ENCODE assay signal across 24 cellular contexts in genomic region chr5:155897761-155898160, GRCh38.
DNase-seq lines count a peak whose midpoint lies in the region; FAIRE-seq and TF ChIP-seq lines count a peak whose summit lies in the region.
"Had no signal": no experiment of that assay in that cellular context is flagged by ENCODE, and none has a peak within 500 bp of the region (broad histone marks: within the 10 kb centered on the region; RNA-seq: fewer than 3 reads in every experiment).

No MANE protein-coding gene starts in this region.

- H3K9ac ChIP-seq in astrocyte (ENCODE audit: low read length): no peak overlapping the region

- DNase-seq in AG10803 (ENCODE audit: low read depth) (peak; percentile 96), GM04503 (ENCODE audit: low read depth) (peak; percentile 80), astrocyte (ENCODE audit: low read depth) (peak; percentile 40), osteoblast (ENCODE audit: insufficient read length, low spot score, missing footprints) (no peak), tibial nerve (ENCODE audit: low spot score in 2 of 2) (no peak), posterior vena cava (ENCODE audit: low spot score) (no peak), T-helper 2 cell (no peak), activated gamma-delta T cell treated with Interleukin-2 at 50 U/mL for 16 hours (no peak)
- DNase-seq: AML-193; C1 segment of cervical spinal cord; CD4-positive, alpha-beta memory T cell; COR-L47; DMS53; H7; Karpas-422; NCI-H1092; NCI-H1417 treated with DMSO at 0.1 percent for 48 hours; NCI-H1694 treated with DMSO at 0.1 percent for 48 hours; NCI-H2081; NCI-H524; NCI-H774 had no signal

- WGBS in tibial nerve, 2 donors: 80 to 82% methylated on average over 3 of the region's 3 CpGs

- no peaks in the 10 kb centered on the region for H3K79me2 ChIP-seq in astrocyte (ENCODE audit: insufficient read depth, low read length)
- no peaks in the 10 kb centered on the region for H3K79me2 ChIP-seq in osteoblast (ENCODE audit: insufficient read depth, low read length)

- H3K9me3 Mint-ChIP-seq in astrocyte (ENCODE audit: unreplicated experiment): no peaks in the 10 kb centered on the region

- no peak overlapping the region for H3K4me3 Mint-ChIP-seq in astrocyte (ENCODE audit: unreplicated experiment)
- H3K4me3 Mint-ChIP-seq: CD4-positive, alpha-beta memory T cell had no signal

- H3K36me3 Mint-ChIP-seq in astrocyte (ENCODE audit: low read depth, unreplicated experiment): no peaks in the 10 kb centered on the region
- H3K36me3 Mint-ChIP-seq: CD4-positive, alpha-beta memory T cell had no signal

- H3K4me1 Mint-ChIP-seq in astrocyte (ENCODE audit: low read depth, unreplicated experiment): peaks cover 19% of the 10 kb centered on the region
- H3K4me1 Mint-ChIP-seq: CD4-positive, alpha-beta memory T cell had no signal

- H3K9me3 ChIP-seq in astrocyte (ENCODE audit: insufficient read depth, low read depth, low read length) (no peaks in the 10 kb centered on the region), osteoblast (ENCODE audit: low read depth, low read length) (no peaks in the 10 kb centered on the region), tibial nerve (no peaks in the 10 kb centered on the region)
- H3K9me3 ChIP-seq: A549, SJSA1 had no signal

- no peak for FAIRE-seq in astrocyte (lab: Jason Lieb, UNC)
- FAIRE-seq: A549, GM19239 had no signal

- H3K36me3 ChIP-seq in astrocyte (ENCODE audit: insufficient read depth, low read length) (no peaks in the 10 kb centered on the region), osteoblast (ENCODE audit: insufficient read depth, low read length) (no peaks in the 10 kb centered on the region), tibial nerve (no peaks in the 10 kb centered on the region)
- H3K36me3 ChIP-seq: SJSA1 had no signal

- H3K27me3 ChIP-seq in astrocyte (ENCODE audit: insufficient read depth, low read length) (no peaks in the 10 kb centered on the region), osteoblast (ENCODE audit: insufficient read depth, low read length) (no peaks in the 10 kb centered on the region), tibial nerve (no peaks in the 10 kb centered on the region)
- H3K27me3 ChIP-seq: SJSA1 had no signal

- H3K4me3 ChIP-seq in AG10803 (ENCODE audit: low read length): no peak overlapping the region
- H3K4me3 ChIP-seq in astrocyte (ENCODE audit: insufficient read depth, low read depth, low read length): no peak overlapping the region
- H3K4me3 ChIP-seq in osteoblast (ENCODE audit: insufficient read depth, low read length): no peak overlapping the region
- no peak overlapping the region for H3K4me3 ChIP-seq in tibial nerve
- H3K4me3 ChIP-seq: A549, SJSA1 had no signal

- H3K4me1 ChIP-seq in astrocyte (ENCODE audit: insufficient read depth, low read length): no peaks in the 10 kb centered on the region
- H3K4me1 ChIP-seq in osteoblast (ENCODE audit: insufficient read depth, low read length): peaks cover 13% of the 10 kb centered on the region
- H3K4me1 ChIP-seq in tibial nerve: no peaks in the 10 kb centered on the region
- H3K4me1 ChIP-seq: A549, SJSA1 had no signal

- H3K27ac ChIP-seq in astrocyte (ENCODE audit: low read depth, low read length) (no peak overlapping the region), osteoblast (ENCODE audit: low read depth, low read length) (peak overlapping the region; percentile 39), tibial nerve (no peak overlapping the region)
- H3K27ac ChIP-seq: A549, SJSA1 had no signal

- no peak overlapping the region for H2AFZ ChIP-seq in astrocyte (ENCODE audit: low read depth, low read length)
- H2AFZ ChIP-seq in osteoblast (ENCODE audit: low read length): no peak overlapping the region

- TF ChIP-seq EP300 in tibial nerve (IDR thresholded peaks at IDR 0.05): no peak

- H3K4me2 ChIP-seq in astrocyte (ENCODE audit: low read length) (no peak overlapping the region), osteoblast (ENCODE audit: insufficient read depth, low read length) (no peak overlapping the region)
- H3K4me2 ChIP-seq: A549 had no signal

- no peaks in the 10 kb centered on the region for H4K20me1 ChIP-seq in astrocyte (ENCODE audit: insufficient read depth, low read length)
- H4K20me1 ChIP-seq in osteoblast (ENCODE audit: insufficient read depth, low read length): no peaks in the 10 kb centered on the region

- intact Hi-C loops in posterior vena cava (cut with DNase I): no loop called here

- H3K27ac Mint-ChIP-seq in astrocyte (ENCODE audit: unreplicated experiment): peak overlapping the region; percentile 97
- H3K27ac Mint-ChIP-seq: CD4-positive, alpha-beta memory T cell had no signal

- no peaks in the 10 kb centered on the region for H3K27me3 Mint-ChIP-seq in astrocyte (ENCODE audit: low read depth, unreplicated experiment)

- TF ChIP-seq POLR2A in tibial nerve (IDR thresholded peaks at IDR 0.05): no peak

- TF ChIP-seq CTCF in AG10803 (conservative IDR thresholded peaks at IDR 0.05; ENCODE audit: low read length) (no peak), astrocyte (IDR thresholded peaks at IDR 0.05; ENCODE audit: insufficient read depth, low read depth, low read length) (no peak), osteoblast (IDR thresholded peaks at IDR 0.05; ENCODE audit: extremely low read depth, low read depth, low read length) (no peak), tibial nerve (IDR thresholded peaks at IDR 0.05) (no peak)

Comparison
In these comparisons a context has a peak if more than half of its experiments do, and no peak if none do; other contexts are left out.
1. DNase-seq: peak in AG10803 (single experiment), GM04503 (single experiment) and astrocyte (single experiment); none in osteoblast (single experiment), tibial nerve (0 of 2), posterior vena cava (single experiment), T-helper 2 cell (0 of 5) and activated gamma-delta T cell treated with Interleukin-2 at 50 U/mL for 16 hours (single experiment).